Comparison of ENCODE assay signal across 13 cellular contexts in genomic region chr6:30888472-30889137, GRCh38. TPM values are rescaled to one million over a fixed set of nuclear protein-coding genes. Genes with fewer than 3 reads are reported as not detected.
DNase-seq lines count a peak whose midpoint lies in the region; ATAC-seq and TF ChIP-seq lines count a peak whose summit lies in the region.
"Had no signal": no experiment of that assay in that cellular context is flagged by ENCODE, and none has a peak within 500 bp of the region (broad histone marks: within the 10 kb centered on the region; RNA-seq: fewer than 3 reads in every experiment).

No MANE protein-coding gene starts in this region.

- TF ChIP-seq CTCF in fibroblast of pulmonary artery (IDR thresholded peaks at IDR 0.05; ENCODE audit: low read length, missing control alignments), result no peak
- TF ChIP-seq CTCF in sigmoid colon (IDR thresholded peaks at IDR 0.05), result no peak

- intact Hi-C loops in posterior vena cava (cut with DNase I), result loop anchor here in 1 of 2 donors (1.0 kb wide), 1 partner anchor 29 kb away; no protein-coding TSS in a partner anchor
- intact Hi-C loops in sigmoid colon (cut with DNase I), result no loop called here

- H3K27ac ChIP-seq in SJSA1, result peak overlapping the region; percentile 42
- peak overlapping the region in 1 of 4 donors; percentile 13 for H3K27ac ChIP-seq in sigmoid colon
- H3K27ac ChIP-seq: transverse colon had no signal

- peaks cover 29% of the 10 kb centered on the region for H3K36me3 ChIP-seq in SJSA1
- peaks cover 0 to 39% (median 15%) of the 10 kb centered on the region in 4 donors for H3K36me3 ChIP-seq in sigmoid colon

- no peak overlapping the region for H3K4me3 Mint-ChIP-seq in activated CD8-positive, alpha-beta T cell treated with anti-CD3 and anti-CD28 coated beads, Interleukin-2, amount 10 ng/mL, durations not matched to agents 7 days and 5 days

- no peaks in the 10 kb centered on the region for H3K36me3 Mint-ChIP-seq in activated CD8-positive, alpha-beta T cell treated with anti-CD3 and anti-CD28 coated beads, Interleukin-2, amount 10 ng/mL, durations not matched to agents 7 days and 5 days (ENCODE audit: low read depth)

- TF ChIP-seq POLR2A in sigmoid colon (IDR thresholded peaks at IDR 0.05), result no peak

- H3K4me1 Mint-ChIP-seq in activated CD8-positive, alpha-beta T cell treated with anti-CD3 and anti-CD28 coated beads, Interleukin-2, amount 10 ng/mL, durations not matched to agents 7 days and 5 days (ENCODE audit: low read depth), result peaks cover 23% of the 10 kb centered on the region

- H3K27ac Mint-ChIP-seq in activated CD8-positive, alpha-beta T cell treated with anti-CD3 and anti-CD28 coated beads, Interleukin-2, amount 10 ng/mL, durations not matched to agents 7 days and 5 days, result no peak overlapping the region

- 85 to 92% methylated on average over 8 of the region's 8 CpGs for WGBS in sigmoid colon, 2 donors

- ATAC-seq in GM21390 (IDR thresholded peaks at IDR 0.05; ENCODE audit: unreplicated experiment) (no peak), HG02884 (IDR thresholded peaks at IDR 0.05; ENCODE audit: unreplicated experiment) (no peak)
- no peak for ATAC-seq in activated CD8-positive, alpha-beta T cell treated with anti-CD3 and anti-CD28 coated beads, Interleukin-2, amount 10 ng/mL, durations not matched to agents 7 days and 5 days

- H3K9me3 ChIP-seq in SJSA1 (replicated peaks) (no peaks in the 10 kb centered on the region), sigmoid colon (no peaks in the 10 kb centered on the region)
- H3K9me3 ChIP-seq: transverse colon had no signal

- no peak for TF ChIP-seq EP300 in sigmoid colon (IDR thresholded peaks at IDR 0.05)

- CTCF ChIA-PET in activated CD8-positive, alpha-beta T cell treated with anti-CD3 and anti-CD28 coated beads, Interleukin-2, amount 10 ng/mL, durations not matched to agents 7 days and 5 days (lab: Charles Lee), result interaction anchor here (0.7 to 2.9 kb wide), 3 partner anchors 12 to 199 kb away, joined by 3 to 12 read pairs (median 4); no protein-coding TSS in a partner anchor

- H3K27me3 Mint-ChIP-seq in activated CD8-positive, alpha-beta T cell treated with anti-CD3 and anti-CD28 coated beads, Interleukin-2, amount 10 ng/mL, durations not matched to agents 7 days and 5 days (ENCODE audit: low read depth), result no peaks in the 10 kb centered on the region

- DNase-seq in Daoy (ENCODE audit: low read depth), result peak; percentile 71
- DNase-seq in SJSA1 (ENCODE audit: low read depth in 1 of 2, low spot score in 2 of 2), result peak; percentile 57 to 79
- DNase-seq in fibroblast of pulmonary artery (ENCODE audit: low read depth), result peak; percentile 61
- peak; percentile 32 for DNase-seq in posterior vena cava (ENCODE audit: low spot score)
- DNase-seq in sigmoid colon, result no peak
- no peak for DNase-seq in activated CD8-positive, alpha-beta T cell treated with anti-CD3 and anti-CD28 coated beads, Interleukin-2, amount 10 ng/mL, durations not matched to agents 7 days and 5 days
- DNase-seq: activated CD4-positive, alpha-beta T cell treated with anti-CD3 and anti-CD28 coated beads for 48 hours; DMS153; NCI-H1694 treated with DMSO at 0.1 percent for 48 hours; transverse colon had no signal

- H3K27me3 ChIP-seq in SJSA1 (replicated peaks) (no peaks in the 10 kb centered on the region), sigmoid colon (no peaks in the 10 kb centered on the region)
- H3K27me3 ChIP-seq: transverse colon had no signal

- POLR2A ChIA-PET in activated CD8-positive, alpha-beta T cell treated with anti-CD3 and anti-CD28 coated beads, Interleukin-2, amount 10 ng/mL, durations not matched to agents 7 days and 5 days (lab: Charles Lee), result interaction anchor here (1.0 kb wide), 1 partner anchor 59 kb away, joined by 3 read pairs; no protein-coding TSS in a partner anchor

- H3K9me3 Mint-ChIP-seq in activated CD8-positive, alpha-beta T cell treated with anti-CD3 and anti-CD28 coated beads, Interleukin-2, amount 10 ng/mL, durations not matched to agents 7 days and 5 days (ENCODE audit: insufficient read depth), result no peaks in the 10 kb centered on the region

- H3K4me3 ChIP-seq in SJSA1 (no peak overlapping the region), fibroblast of pulmonary artery (replicated peaks; ENCODE audit: low read depth, low read length) (no peak overlapping the region), sigmoid colon (no peak overlapping the region)
- H3K4me3 ChIP-seq: transverse colon had no signal

- H3K4me1 ChIP-seq in SJSA1 (replicated peaks) (peaks cover 51% of the 10 kb centered on the region), sigmoid colon (peaks cover 0 to 41% (median 38%) of the 10 kb centered on the region in 4 donors)

RNA-seq across cellular contexts. Expression of gene DDR1, which starts 4.3 kb away (rescaled TPM):
- total RNA-seq in Daoy (2014; rRNA removed; shearing (Covaris generic)), result 12.7 and 25.0 TPM in 2 replicates
- total RNA-seq in SJSA1 (2014; rRNA removed; shearing (Covaris generic)), result 17.0 and 18.2 TPM in 2 replicates
- total RNA-seq in posterior vena cava, result 10 to 100 TPM; 25.2 to 26.0 TPM
- 10 to 100 TPM in 2 of 4 donors, 1 to 10 TPM in 2; 7.9 to 25.2 (median 13.6) TPM for total RNA-seq in sigmoid colon
- 100 to 1,000 TPM in 1 of 3 donors, 10 to 100 TPM in 2; 25.7 to 110 (median 27.0) TPM for polyA plus RNA-seq in sigmoid colon
- total RNA-seq in activated CD8-positive, alpha-beta T cell treated with anti-CD3 and anti-CD28 coated beads, Interleukin-2, amount 10 ng/mL, durations not matched to agents 7 days and 5 days, result 1 to 10 TPM; 6.3 to 7.4 TPM

RNA-seq across cellular contexts. Expression of gene GTF2H4, which starts 19.4 kb away (rescaled TPM):
- total RNA-seq in Daoy (2014; rRNA removed; shearing (Covaris generic)), result 12.6 and 13.7 TPM in 2 replicates
- 13.4 and 17.7 TPM in 2 replicates for total RNA-seq in SJSA1 (2014; rRNA removed; shearing (Covaris generic))
- total RNA-seq in posterior vena cava, result 10 to 100 TPM; 27.2 to 37.8 TPM
- 10 to 100 TPM in 2 of 4 donors, 1 to 10 TPM in 2; 7.7 to 28.5 (median 13.1) TPM for total RNA-seq in sigmoid colon
- 10 to 100 TPM in 2 of 3 donors, 1 to 10 TPM in 1; 9.9 to 21.9 (median 12.6) TPM for polyA plus RNA-seq in sigmoid colon
- total RNA-seq in activated CD8-positive, alpha-beta T cell treated with anti-CD3 and anti-CD28 coated beads, Interleukin-2, amount 10 ng/mL, durations not matched to agents 7 days and 5 days, result 10 to 100 TPM; 30.0 to 30.1 TPM

RNA-seq across cellular contexts. Expression of gene VARS2, which starts 25.4 kb away (rescaled TPM):
- 18.8 and 23.5 TPM in 2 replicates for total RNA-seq in Daoy (2014; rRNA removed; shearing (Covaris generic))
- total RNA-seq in SJSA1 (2014; rRNA removed; shearing (Covaris generic)), result 21.2 and 28.9 TPM in 2 replicates
- total RNA-seq in posterior vena cava, result 10 to 100 TPM; 13.8 to 17.8 TPM
- 10 to 100 TPM in 1 of 4 donors, 1 to 10 TPM in 3; 6.7 to 13.0 (median 9.0) TPM for total RNA-seq in sigmoid colon
- polyA plus RNA-seq in sigmoid colon, result 10 to 100 TPM in 1 of 3 donors, 1 to 10 TPM in 2; 6.9 to 23.0 (median 7.8) TPM
- total RNA-seq in activated CD8-positive, alpha-beta T cell treated with anti-CD3 and anti-CD28 coated beads, Interleukin-2, amount 10 ng/mL, durations not matched to agents 7 days and 5 days, result 10 to 100 TPM; 38.4 to 38.8 TPM

RNA-seq across cellular contexts. Expression of gene SFTA2, which starts 43.4 kb away (rescaled TPM):
- total RNA-seq in Daoy (2014; rRNA removed; shearing (Covaris generic)), result not detected in 2 replicates
- total RNA-seq in SJSA1 (2014; rRNA removed; shearing (Covaris generic)), result not detected in 2 replicates
- total RNA-seq in posterior vena cava, result under 1 TPM in 1 of 2 donors, not detected in 1; 0.29 TPM
- not detected for total RNA-seq in sigmoid colon
- polyA plus RNA-seq in sigmoid colon, result 1 to 10 TPM in 1 of 3 donors, not detected in 2; 3.6 TPM
- not detected for total RNA-seq in activated CD8-positive, alpha-beta T cell treated with anti-CD3 and anti-CD28 coated beads, Interleukin-2, amount 10 ng/mL, durations not matched to agents 7 days and 5 days
- total RNA-seq: myocyte, transverse colon had no signal

RNA-seq across cellular contexts. Expression of gene MUCL3, which starts 52.2 kb away (rescaled TPM):
- total RNA-seq in Daoy (2014; rRNA removed; shearing (Covaris generic)), result not detected in 2 replicates
- total RNA-seq in SJSA1 (2014; rRNA removed; shearing (Covaris generic)), result not detected in 2 replicates
- total RNA-seq in posterior vena cava (not detected), sigmoid colon (not detected)
- under 1 TPM in 1 of 3 donors, not detected in 2; under 0.01 TPM for polyA plus RNA-seq in sigmoid colon
- total RNA-seq in activated CD8-positive, alpha-beta T cell treated with anti-CD3 and anti-CD28 coated beads, Interleukin-2, amount 10 ng/mL, durations not matched to agents 7 days and 5 days, result not detected
- total RNA-seq: myocyte had no signal

Comparison
In these comparisons a context has a peak if more than half of its experiments do, and no peak if none do; other contexts are left out.
1. DNase-seq: peak in Daoy (single experiment), SJSA1 (2 of 2), fibroblast of pulmonary artery (single experiment) and posterior vena cava (single experiment); none in sigmoid colon (single experiment) and activated CD8-positive, alpha-beta T cell treated with anti-CD3 and anti-CD28 coated beads, Interleukin-2, amount 10 ng/mL, durations not matched to agents 7 days and 5 days (single experiment).